ENCODE assay signal across 8 cellular contexts in the genomic region with DNA sequence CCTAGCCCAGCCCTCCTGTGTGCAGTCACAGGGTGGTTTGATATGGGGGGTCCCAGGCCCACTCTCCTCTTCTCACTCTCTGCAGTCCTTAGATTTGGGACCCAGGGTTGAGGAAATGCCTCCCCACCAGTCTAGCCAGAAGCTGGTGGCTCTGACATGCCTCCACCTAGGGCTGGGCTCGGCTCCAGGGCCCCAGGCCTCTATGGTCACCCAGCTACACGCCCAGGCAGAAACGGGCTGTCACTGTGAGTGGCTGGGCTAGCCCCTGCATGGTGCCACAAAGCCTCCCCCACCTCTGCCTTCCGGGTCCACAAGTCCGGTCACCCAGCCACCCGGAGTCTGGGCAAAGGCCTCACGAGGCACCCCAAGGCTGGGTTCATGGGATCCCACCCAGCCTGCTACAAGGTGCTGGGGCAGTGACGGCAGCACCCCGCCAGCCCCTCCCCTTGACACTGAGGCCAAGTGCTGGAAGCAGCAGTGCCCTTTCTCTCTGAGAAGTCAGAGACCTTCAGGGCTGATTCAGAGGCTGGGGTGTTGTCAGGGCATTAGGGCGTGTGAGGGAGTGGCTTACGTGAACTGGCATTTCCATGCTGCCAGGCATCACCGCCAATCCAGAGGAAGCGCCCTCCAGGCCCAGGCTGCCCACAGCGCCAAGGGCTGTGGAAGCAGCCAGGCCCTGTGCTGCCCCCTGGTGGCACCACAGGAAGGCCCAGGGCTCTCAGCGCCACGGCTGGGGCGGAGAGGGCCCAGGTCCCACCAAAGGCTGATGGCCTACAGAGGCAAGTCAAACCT. TPM values are rescaled to one million over a fixed set of nuclear protein-coding genes. Genes with fewer than 3 reads are reported as not detected.
DNase-seq lines count a peak whose midpoint lies in the region; ATAC-seq, FAIRE-seq and TF ChIP-seq lines count a peak whose summit lies in the region.

No MANE protein-coding gene starts in this region.

- peak overlapping the region; percentile 87 to 97 for H3K27ac ChIP-seq in A549
- peak overlapping the region; percentile 2 for H3K27ac ChIP-seq in cardiac muscle cell
- H3K27ac ChIP-seq in trophoblast cell (ENCODE audit: low read depth, low read length): peak overlapping the region; percentile 93
- H3K27ac ChIP-seq in tibial artery: peak overlapping the region; percentile 92 to 99

- no peak overlapping the region for H3K23ac ChIP-seq in trophoblast cell (ENCODE audit: low read length)

- peak overlapping the region; percentile 78 for H3K18ac ChIP-seq in trophoblast cell (ENCODE audit: low read length)

- H3K36me3 ChIP-seq in adipocyte (ENCODE audit: control insufficient read depth, insufficient read depth, low read length, severe bottlenecking) (no peaks in the 10 kb centered on the region), cardiac muscle cell (no peaks in the 10 kb centered on the region), trophoblast cell (ENCODE audit: control insufficient read depth in 1 of 2, insufficient read depth in 2 of 2, low read length in 2 of 2) (peaks cover 26 to 27% of the 10 kb centered on the region in 2 experiments), tibial artery (peaks cover 0 to 19% (median 15%) of the 10 kb centered on the region in 3 donors)

- peak overlapping the region; percentile 90 for H2BK120ac ChIP-seq in trophoblast cell (ENCODE audit: insufficient read depth, low read length, poor library complexity)

- FAIRE-seq in A549 (lab: Jason Lieb, UNC): peak; percentile 86

- H2AFZ ChIP-seq in trophoblast cell (ENCODE audit: insufficient read depth, low read length, poor library complexity): peak overlapping the region; percentile 4

- peak; percentile 93 for TF ChIP-seq CTCF in A549 (IDR thresholded peaks at IDR 0.05)
- peak; percentile 97 for TF ChIP-seq CTCF in cardiac muscle cell (IDR thresholded peaks at IDR 0.05; ENCODE audit: low read depth, low read length)
- TF ChIP-seq CTCF in tibial artery (IDR thresholded peaks at IDR 0.05): peak; percentile 97 to 99

- CTCF ChIA-PET in A549 (lab: Yijun Ruan, JAX): interaction anchor here (0.6 to 2.3 kb wide), 20 partner anchors 13 to 241 kb away, joined by 3 to 8 read pairs (median 3); a partner anchor contains a TSS

- H3K9me3 ChIP-seq in A549: no peaks in the 10 kb centered on the region
- no peaks in the 10 kb centered on the region for H3K9me3 ChIP-seq in adipocyte (ENCODE audit: control insufficient read depth, low read length)
- H3K9me3 ChIP-seq in cardiac muscle cell (ENCODE audit: low read depth): no peaks in the 10 kb centered on the region
- no peaks in the 10 kb centered on the region for H3K9me3 ChIP-seq in trophoblast cell (ENCODE audit: insufficient read depth, low read depth, low read length)
- H3K9me3 ChIP-seq in tibial artery: no peaks in the 10 kb centered on the region

- intact Hi-C loops in tibial artery (cut with DNase I; ENCODE audit: low total_unique reads): loop anchor here (2.0 to 5.0 kb wide), 2 partner anchors 37 to 154 kb away; a partner anchor contains a TSS

- 3% methylated on average over 13 of the region's 17 CpGs for whole genome bisulfite sequencing in A549 (ENCODE audit: missing lambda C conversion rate)
- no CpG with 5 or more reads among the region's 17 CpGs for WGBS in trophoblast cell (ENCODE audit: extremely low coverage, insufficient coverage, insufficient read length)

- peaks cover 24% of the 10 kb centered on the region for H3K79me1 ChIP-seq in trophoblast cell (ENCODE audit: low read length)

- TF ChIP-seq POLR2A in A549 (IDR thresholded peaks at IDR 0.05; ENCODE audit: low read length): peak; percentile 33

- H4K8ac ChIP-seq in trophoblast cell (ENCODE audit: low read depth, low read length): peak overlapping the region; percentile 85

- H3K14ac ChIP-seq in trophoblast cell (ENCODE audit: low read length): peak overlapping the region; percentile 73

- H3K4me2 ChIP-seq in A549 (peak overlapping the region; percentile 85), trophoblast cell (ENCODE audit: low read length) (peak overlapping the region; percentile 95)

- H3K9ac ChIP-seq in adipocyte (ENCODE audit: low read length) (peak overlapping the region; percentile 90), trophoblast cell (ENCODE audit: low read length) (peak overlapping the region; percentile 12)

- H3K4me3 ChIP-seq in A549 (peak overlapping the region; percentile 76), adipocyte (ENCODE audit: low read length) (peak overlapping the region; percentile 84), cardiac muscle cell (peak overlapping the region; percentile 53), trophoblast cell (ENCODE audit: low read depth, low read length) (no peak overlapping the region), tibial artery (peak overlapping the region; percentile 64 to 80)

- peak overlapping the region; percentile 91 for H2BK12ac ChIP-seq in trophoblast cell (ENCODE audit: low read length)

- H3K4ac ChIP-seq in trophoblast cell (ENCODE audit: low read depth, low read length): peak overlapping the region; percentile 4

- H4K12ac ChIP-seq in trophoblast cell (ENCODE audit: low read depth, low read length): peak overlapping the region; percentile 92

- DNase-seq in A549 (ENCODE audit: low read depth in 1 of 2, low spot score in 1 of 2) (peak; percentile 96 to 98), NCI-H1105 treated with DMSO at 0.1 percent for 48 hours (lab: John Stamatoyannopoulos, UW) (peak; percentile 81), SW480 (ENCODE audit: low spot score) (peak; percentile 99), adipocyte (ENCODE audit: low read depth) (peak; percentile 97), cardiac muscle cell (ENCODE audit: low read depth in 1 of 2, low spot score in 1 of 2) (peak; percentile 89 to 92), trophoblast cell (peak; percentile 94 to 97), tibial artery (peak; percentile 87 to 97)

- H3K79me2 ChIP-seq in trophoblast cell (ENCODE audit: control insufficient read depth, insufficient read depth, low read length, poor library complexity): peaks cover 17% of the 10 kb centered on the region

- H2BK5ac ChIP-seq in trophoblast cell (ENCODE audit: low read depth, low read length, poor library complexity): peak overlapping the region; percentile 92

- H2AK5ac ChIP-seq in trophoblast cell (ENCODE audit: low read length): peak overlapping the region; percentile 90

- peak; percentile 58 to 67 for ATAC-seq in A549
- ATAC-seq in GM18867 (IDR thresholded peaks at IDR 0.05; ENCODE audit: unreplicated experiment): peak; percentile 22

- peak overlapping the region; percentile 95 for H4K91ac ChIP-seq in trophoblast cell (ENCODE audit: low read depth, low read length)

- TF ChIP-seq RAD21 in A549 (conservative IDR thresholded peaks at IDR 0.05 in 1 of 2, IDR thresholded peaks at IDR 0.05 in 1 of 2): peak; percentile 77 to 91

- POLR2A ChIA-PET in A549 (lab: Yijun Ruan, JAX): interaction anchor here (1.3 to 1.7 kb wide), 2 partner anchors 78 to 104 kb away, joined by 5 to 6 read pairs; a partner anchor contains a TSS

- H3K27me3 ChIP-seq in adipocyte (replicated peaks; ENCODE audit: control insufficient read depth, insufficient read depth, low read length): peaks cover under 1% of the 10 kb centered on the region
- peaks cover 9% of the 10 kb centered on the region for H3K27me3 ChIP-seq in cardiac muscle cell
- no peaks in the 10 kb centered on the region for H3K27me3 ChIP-seq in trophoblast cell (ENCODE audit: insufficient read depth, low read length)
- no peaks in the 10 kb centered on the region for H3K27me3 ChIP-seq in tibial artery

- peaks cover 34% of the 10 kb centered on the region for H3K4me1 ChIP-seq in A549
- H3K4me1 ChIP-seq in adipocyte (ENCODE audit: control insufficient read depth, insufficient read depth, low read length): peaks cover 31% of the 10 kb centered on the region
- H3K4me1 ChIP-seq in cardiac muscle cell (ENCODE audit: low read depth): peaks cover 4% of the 10 kb centered on the region
- peaks cover 23 to 36% of the 10 kb centered on the region in 2 experiments for H3K4me1 ChIP-seq in trophoblast cell (ENCODE audit: control insufficient read depth in 1 of 2, insufficient read depth in 2 of 2, low read length in 2 of 2)
- H3K4me1 ChIP-seq in tibial artery: peaks cover 0 to 49% (median 43%) of the 10 kb centered on the region in 4 donors

- no peak for TF ChIP-seq EP300 in A549 (IDR thresholded peaks at IDR 0.05)

RNA-seq across cellular contexts. Expression of a gene that starts 0.6 kb away (rescaled TPM):
- 13.0 and 14.2 TPM in 2 replicates for polyA plus RNA-seq in A549 (2011; rRNA removed)
- 33.7 and 52.0 TPM in 2 replicates for polyA plus RNA-seq in A549 (2012; cell fraction: cytosol; rRNA removed)
- 128 and 212 TPM in 2 replicates for polyA plus RNA-seq in A549 (2012; cell fraction: nucleus; rRNA removed)
- 32.6 to 42.0 TPM (median 36.4 TPM) in 3 replicates for polyA plus RNA-seq in A549 (2017; fragmentation: RNase III; extraction: RNeasy Plus Mini Kit Qiagen cat#74134 plus additional on column Dnase treatment)
- 19.4 and 20.1 TPM in 2 replicates for polyA minus RNA-seq in A549 (2011; rRNA and poly(A)+ RNA removed)
- total RNA-seq in cardiac muscle cell: 58.5 and 117 TPM in 2 replicates
- 24.8 and 26.3 TPM in 2 replicates for polyA plus RNA-seq in cardiac muscle cell
- polyA plus RNA-seq in trophoblast cell (2013): 67.5 and 70.6 TPM in 2 replicates

RNA-seq across cellular contexts. Expression of a gene that starts 2.2 kb away (rescaled TPM):
- polyA plus RNA-seq in A549 (2011; rRNA removed): 36.6 and 38.7 TPM in 2 replicates
- 109 and 128 TPM in 2 replicates for polyA plus RNA-seq in A549 (2012; cell fraction: cytosol; rRNA removed)
- polyA plus RNA-seq in A549 (2012; cell fraction: nucleus; rRNA removed): 112 and 113 TPM in 2 replicates
- polyA plus RNA-seq in A549 (2017; fragmentation: RNase III; extraction: RNeasy Plus Mini Kit Qiagen cat#74134 plus additional on column Dnase treatment): 47.8 to 53.1 TPM (median 51.3 TPM) in 3 replicates
- polyA minus RNA-seq in A549 (2011; rRNA and poly(A)+ RNA removed): 50.8 and 61.9 TPM in 2 replicates
- 38.5 and 78.0 TPM in 2 replicates for total RNA-seq in cardiac muscle cell
- polyA plus RNA-seq in cardiac muscle cell: 60.8 and 136 TPM in 2 replicates
- 117 and 126 TPM in 2 replicates for polyA plus RNA-seq in trophoblast cell (2013)

RNA-seq across cellular contexts. Expression of a gene that starts 17.4 kb away (rescaled TPM):
- polyA plus RNA-seq in A549 (2011; rRNA removed) (not detected in 2 replicates), A549 (2017; fragmentation: RNase III; extraction: RNeasy Plus Mini Kit Qiagen cat#74134 plus additional on column Dnase treatment) (not detected in 3 replicates), cardiac muscle cell (not detected in 2 replicates)
- not detected in 2 replicates for polyA plus RNA-seq in A549 (2012; cell fraction: cytosol; rRNA removed)
- not detected in 2 replicates for polyA plus RNA-seq in A549 (2012; cell fraction: nucleus; rRNA removed)
- polyA minus RNA-seq in A549 (2011; rRNA and poly(A)+ RNA removed): not detected in 2 replicates
- total RNA-seq in cardiac muscle cell: not detected in 2 replicates
- not detected in 2 replicates for polyA plus RNA-seq in trophoblast cell (2013)

RNA-seq across cellular contexts. Expression of a gene that starts 23.0 kb away (rescaled TPM):
- polyA plus RNA-seq in A549 (2011; rRNA removed) (50.8 and 56.3 TPM in 2 replicates), A549 (2017; fragmentation: RNase III; extraction: RNeasy Plus Mini Kit Qiagen cat#74134 plus additional on column Dnase treatment) (57.1 to 74.1 TPM (median 68.8 TPM) in 3 replicates), cardiac muscle cell (40.4 and 46.4 TPM in 2 replicates)
- 125 and 129 TPM in 2 replicates for polyA plus RNA-seq in A549 (2012; cell fraction: cytosol; rRNA removed)
- 104 and 133 TPM in 2 replicates for polyA plus RNA-seq in A549 (2012; cell fraction: nucleus; rRNA removed)
- 46.6 and 51.7 TPM in 2 replicates for polyA minus RNA-seq in A549 (2011; rRNA and poly(A)+ RNA removed)
- 64.7 and 73.7 TPM in 2 replicates for total RNA-seq in cardiac muscle cell
- 33.8 and 34.1 TPM in 2 replicates for polyA plus RNA-seq in trophoblast cell (2013)

RNA-seq across cellular contexts. Expression of a gene that starts 36.8 kb away (rescaled TPM):
- polyA plus RNA-seq in A549 (2011; rRNA removed) (18.1 and 18.8 TPM in 2 replicates), A549 (2017; fragmentation: RNase III; extraction: RNeasy Plus Mini Kit Qiagen cat#74134 plus additional on column Dnase treatment) (18.0 to 20.6 TPM (median 18.9 TPM) in 3 replicates), cardiac muscle cell (255 and 272 TPM in 2 replicates)
- polyA plus RNA-seq in A549 (2012; cell fraction: cytosol; rRNA removed): 53.7 and 68.8 TPM in 2 replicates
- polyA plus RNA-seq in A549 (2012; cell fraction: nucleus; rRNA removed): 69.2 and 78.1 TPM in 2 replicates
- polyA minus RNA-seq in A549 (2011; rRNA and poly(A)+ RNA removed): 5.1 and 6.6 TPM in 2 replicates
- total RNA-seq in cardiac muscle cell: 166 and 326 TPM in 2 replicates
- polyA plus RNA-seq in trophoblast cell (2013): 41.8 and 42.9 TPM in 2 replicates

Comparison
In these comparisons a context has a peak if more than half of its experiments do, and no peak if none do; other contexts are left out.
1. H3K27ac ChIP-seq: peak in every context shown above with its lines; median percentile 96 in tibial artery; 93 in trophoblast cell; 92 in A549; 2 in cardiac muscle cell.